Comparison of ENCODE assay signal across 1 cellular context in genomic region chr17:63516910-63517824, GRCh38.
TF ChIP-seq lines count a peak whose summit lies in the region.

No MANE protein-coding gene starts in this region.

TF ChIP-seq in H1, 55 proteins besides CTCF, POLR2A, EP300 and RAD21:
- TF ChIP-seq, protein P1, sequence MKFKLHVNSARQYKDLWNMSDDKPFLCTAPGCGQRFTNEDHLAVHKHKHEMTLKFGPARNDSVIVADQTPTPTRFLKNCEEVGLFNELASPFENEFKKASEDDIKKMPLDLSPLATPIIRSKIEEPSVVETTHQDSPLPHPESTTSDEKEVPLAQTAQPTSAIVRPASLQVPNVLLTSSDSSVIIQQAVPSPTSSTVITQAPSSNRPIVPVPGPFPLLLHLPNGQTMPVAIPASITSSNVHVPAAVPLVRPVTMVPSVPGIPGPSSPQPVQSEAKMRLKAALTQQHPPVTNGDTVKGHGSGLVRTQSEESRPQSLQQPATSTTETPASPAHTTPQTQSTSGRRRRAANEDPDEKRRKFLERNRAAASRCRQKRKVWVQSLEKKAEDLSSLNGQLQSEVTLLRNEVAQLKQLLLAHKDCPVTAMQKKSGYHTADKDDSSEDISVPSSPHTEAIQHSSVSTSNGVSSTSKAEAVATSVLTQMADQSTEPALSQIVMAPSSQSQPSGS (IDR thresholded peaks at IDR 0.05; ENCODE audit: low read length): no peak
- no peak for TF ChIP-seq ZNF274 (IDR thresholded peaks at IDR 0.05; ENCODE audit: borderline replicate concordance, extremely low read depth, low read length)
- TF ChIP-seq TBP (IDR thresholded peaks at IDR 0.05; ENCODE audit: low read depth, low read length): no peak
- TF ChIP-seq SRF (IDR thresholded peaks at IDR 0.05; ENCODE audit: low read depth, low read length): no peak
- TF ChIP-seq SIN3A (conservative IDR thresholded peaks at IDR 0.05 in 1 of 2, IDR thresholded peaks at IDR 0.05 in 1 of 2; ENCODE audit: low read depth in 1 of 2, low read length in 2 of 2): no peak
- TF ChIP-seq RXRA (IDR thresholded peaks at IDR 0.05; ENCODE audit: insufficient read depth, low read depth, low read length): no peak
- no peak for TF ChIP-seq HDAC6 (IDR thresholded peaks at IDR 0.05; ENCODE audit: low read depth, low read length)
- TF ChIP-seq GTF2F1 (IDR thresholded peaks at IDR 0.05; ENCODE audit: borderline replicate concordance, low read depth, low read length): no peak
- TF ChIP-seq ASH2L (IDR thresholded peaks at IDR 0.05; ENCODE audit: low read length): no peak
- TF ChIP-seq HDAC2 (IDR thresholded peaks at IDR 0.05; ENCODE audit: borderline replicate concordance in 1 of 2, low read depth in 2 of 2, low read length in 2 of 2): no peak
